8 cellular contexts compared by ENCODE assay signal in genomic region chr1:42765832-42766722, GRCh38. TPM values are rescaled to one million over a fixed set of nuclear protein-coding genes. Genes with fewer than 3 reads are reported as not detected.
DNase-seq lines count a peak whose midpoint lies in the region; ATAC-seq and TF ChIP-seq lines count a peak whose summit lies in the region.

No MANE protein-coding gene starts in this region.

- H3K4me3 ChIP-seq in MM.1S (ENCODE audit: low read length) (peak overlapping the region; percentile 84), left lung (peak overlapping the region; percentile 92 to 99)

- no peaks in the 10 kb centered on the region for H3K9me3 ChIP-seq in MM.1S (replicated peaks; ENCODE audit: insufficient read depth, low read length)
- H3K9me3 ChIP-seq in left lung, result no peaks in the 10 kb centered on the region

- ATAC-seq in HG02571 (IDR thresholded peaks at IDR 0.05; ENCODE audit: unreplicated experiment), result peak; percentile 38
- peak; percentile 20 for ATAC-seq in left lung

- no peaks in the 10 kb centered on the region for H3K9me2 ChIP-seq in MM.1S (replicated peaks; ENCODE audit: insufficient read depth, low read length)

- H3K79me2 ChIP-seq in MM.1S (ENCODE audit: low read length), result peaks cover 55% of the 10 kb centered on the region

- H3K4me2 ChIP-seq in MM.1S (ENCODE audit: low read depth, low read length), result peak overlapping the region; percentile 92

- no peaks in the 10 kb centered on the region for H4K20me1 ChIP-seq in MM.1S (ENCODE audit: insufficient read depth, low read length)

- H3K27ac ChIP-seq in MM.1S (ENCODE audit: low read length) (no peak overlapping the region), left lung (peak overlapping the region; percentile 90 to 92)

- peak overlapping the region; percentile 67 for H3K9ac ChIP-seq in MM.1S (ENCODE audit: low read length)

- H3K4me1 ChIP-seq in MM.1S (ENCODE audit: low read length), result peaks cover 7% of the 10 kb centered on the region
- H3K4me1 ChIP-seq in left lung, result peaks cover 13 to 50% of the 10 kb centered on the region in 2 donors

- no peaks in the 10 kb centered on the region for H3F3A ChIP-seq in MM.1S (ENCODE audit: insufficient read depth, low read length)

- TF ChIP-seq CTCF in MM.1S (IDR thresholded peaks at IDR 0.05; ENCODE audit: low read length) (peak; percentile 55), left lung (IDR thresholded peaks at IDR 0.05) (peak; percentile 27 to 43)

- H2AFZ ChIP-seq in MM.1S (ENCODE audit: low read length), result peak overlapping the region; percentile 97

- intact Hi-C loops in left lung (cut with DNase I), result no loop called here

- H3K27me3 ChIP-seq in MM.1S (replicated peaks; ENCODE audit: insufficient read depth, low read length) (no peaks in the 10 kb centered on the region), left lung (no peaks in the 10 kb centered on the region)

- H3K36me3 ChIP-seq in MM.1S (replicated peaks; ENCODE audit: insufficient read depth, low read length), result no peaks in the 10 kb centered on the region
- H3K36me3 ChIP-seq in left lung, result peaks cover 0 to 16% of the 10 kb centered on the region in 2 donors

- DNase-seq in NCI-H2171 treated with DMSO at 0.1 percent for 48 hours (lab: John Stamatoyannopoulos, UW) (peak; percentile 51), NCI-H2171 (lab: John Stamatoyannopoulos, UW) (no peak), MM.1S (peak; percentile 28), T follicular helper cell (ENCODE audit: low read depth) (peak; percentile 10), cerebellar cortex (ENCODE audit: low spot score) (peak; percentile 64), left lung (no peak)
- peak; percentile 56 for DNase-seq in stimulated activated CD4-positive, alpha-beta T cell treated with anti-CD3 and anti-CD28 coated beads, Interleukin-4, amount 100 ng/mL, for 1 hour

RNA-seq across cellular contexts. Expression of gene P3H1, which starts 0.8 kb away (rescaled TPM):
- total RNA-seq in left lung, result 10 to 100 TPM; 47.4 to 76.1 TPM

RNA-seq across cellular contexts. Expression of gene C1orf50, which starts 1.0 kb away (rescaled TPM):
- total RNA-seq in left lung, result 1 to 10 TPM; 4.3 to 6.9 TPM

RNA-seq across cellular contexts. Expression of gene TMEM269, which starts 18.7 kb away (rescaled TPM):
- total RNA-seq in left lung, result under 1 TPM in 1 of 2 donors, not detected in 1; 0.17 TPM

RNA-seq across cellular contexts. Expression of gene CLDN19, which starts 26.0 kb away (rescaled TPM):
- not detected for total RNA-seq in left lung

RNA-seq across cellular contexts. Expression of gene ERMAP, which starts 50.8 kb away (rescaled TPM):
- 10 to 100 TPM; 13.8 to 14.4 TPM for total RNA-seq in left lung

Comparison
In these comparisons a context has a peak if more than half of its experiments do, and no peak if none do; other contexts are left out.
1. DNase-seq: peak in NCI-H2171 treated with DMSO at 0.1 percent for 48 hours (single experiment), MM.1S (single experiment), T follicular helper cell (single experiment), cerebellar cortex (single experiment) and stimulated activated CD4-positive, alpha-beta T cell treated with anti-CD3 and anti-CD28 coated beads, Interleukin-4, amount 100 ng/mL, for 1 hour (single experiment); none in NCI-H2171 (single experiment) and left lung (0 of 2).